9 cellular contexts compared by ENCODE assay signal in the genomic region with DNA sequence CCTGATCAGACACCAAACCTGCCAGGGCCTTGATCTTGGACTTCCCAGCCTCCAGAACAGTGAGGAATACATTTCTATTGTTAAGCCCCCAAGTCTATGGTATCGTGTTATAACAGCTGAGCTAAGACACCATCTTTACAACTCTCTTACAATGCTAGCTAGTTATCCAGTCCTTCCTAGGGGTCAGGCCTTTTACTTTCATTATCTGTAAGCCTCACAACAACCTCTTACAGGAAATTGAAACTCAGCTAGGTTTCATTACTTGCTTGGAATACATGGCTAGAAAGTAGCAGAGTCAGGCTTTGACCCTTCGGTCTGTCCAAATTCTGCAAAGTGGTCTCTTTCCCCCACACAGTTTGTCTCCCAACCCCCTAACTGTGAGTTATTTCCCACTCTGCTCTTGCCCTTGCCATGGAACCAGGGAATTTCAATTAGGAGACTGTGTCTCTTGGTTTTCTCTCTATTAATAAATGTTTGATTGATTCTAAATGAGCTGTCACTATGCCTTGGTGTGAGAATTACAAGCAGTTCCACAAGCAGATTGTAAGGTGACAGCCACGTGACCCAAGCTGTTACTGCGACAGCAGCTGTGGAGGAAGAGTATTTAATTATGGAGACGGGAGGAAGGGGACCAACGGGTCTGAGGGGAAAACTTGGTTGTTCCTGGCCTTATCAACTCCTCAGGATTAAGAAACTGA. TPM values are rescaled to one million over a fixed set of nuclear protein-coding genes. Genes with fewer than 3 reads are reported as not detected.
A peak's percentile ranks its signal among the peaks of the same experiment; 100 is the strongest.
DNase-seq lines count a peak whose midpoint lies in the region; ATAC-seq lines count a peak whose summit lies in the region.
"Had no signal": no experiment of that assay in that cellular context is flagged by ENCODE, and none has a peak within 500 bp of the region (broad histone marks: within the 10 kb centered on the region; RNA-seq: fewer than 3 reads in every experiment).

No MANE protein-coding gene starts in this region.

- no peaks in the 10 kb centered on the region for H3K9me3 Mint-ChIP-seq in activated T-helper 17 cell treated with anti-CD3 and anti-CD28 coated beads, Interleukin-2, amount 50 U/mL, for 72 hours

- intact Hi-C loops in Right ventricle myocardium superior (cut with DNase I) (no loop called here), left cardiac atrium (cut with DNase I) (no loop called here)

- H3K4me1 Mint-ChIP-seq in activated T-helper 17 cell treated with anti-CD3 and anti-CD28 coated beads, Interleukin-2, amount 50 U/mL, for 72 hours = peaks cover 13% of the 10 kb centered on the region

- H3K27me3 Mint-ChIP-seq in activated T-helper 17 cell treated with anti-CD3 and anti-CD28 coated beads, Interleukin-2, amount 50 U/mL, for 72 hours = peaks cover 7% of the 10 kb centered on the region

- peak; percentile 61 for ATAC-seq in Right ventricle myocardium superior (ENCODE audit: poor library complexity)
- ATAC-seq in left cardiac atrium = no peak
- peak; percentile 96 for ATAC-seq in HG02943 (IDR thresholded peaks at IDR 0.05; ENCODE audit: low read depth, unreplicated experiment)
- peak; percentile 78 for ATAC-seq in activated T-helper 17 cell treated with anti-CD3 and anti-CD28 coated beads, Interleukin-2, amount 50 U/mL, for 72 hours (replicated peaks)

- peak overlapping the region; percentile 68 for H3K27ac Mint-ChIP-seq in activated T-helper 17 cell treated with anti-CD3 and anti-CD28 coated beads, Interleukin-2, amount 50 U/mL, for 72 hours

- DNase-seq in Right ventricle myocardium superior (no peak), left cardiac atrium (no peak), NAMALWA (ENCODE audit: low spot score) (no peak), NCI-H1092 treated with DMSO at 0.1 percent for 48 hours (lab: John Stamatoyannopoulos, UW) (no peak), H4 (ENCODE audit: low spot score) (no peak), NCI-H2029 treated with DMSO at 0.1 percent for 48 hours (lab: John Stamatoyannopoulos, UW) (no peak)
- DNase-seq: DMS79 had no signal

- H3K36me3 Mint-ChIP-seq in activated T-helper 17 cell treated with anti-CD3 and anti-CD28 coated beads, Interleukin-2, amount 50 U/mL, for 72 hours (ENCODE audit: low read depth) = no peaks in the 10 kb centered on the region

- peak overlapping the region; percentile 31 for H3K4me3 Mint-ChIP-seq in activated T-helper 17 cell treated with anti-CD3 and anti-CD28 coated beads, Interleukin-2, amount 50 U/mL, for 72 hours

RNA-seq across cellular contexts. Expression of a gene that starts 38.4 kb away (rescaled TPM):
- total RNA-seq in Right ventricle myocardium superior = 6.0 TPM
- total RNA-seq in left cardiac atrium = 10 to 100 TPM; 30.6 to 38.6 TPM
- under 1 TPM; 0.66 to 0.67 TPM for total RNA-seq in activated T-helper 17 cell treated with anti-CD3 and anti-CD28 coated beads, Interleukin-2, amount 50 U/mL, for 72 hours
- 13.6 and 25.2 TPM in 2 replicates for total RNA-seq in H4 (2014; rRNA removed; shearing (Covaris generic))

Comparison
In these comparisons a context has a peak if more than half of its experiments do, and no peak if none do; other contexts are left out.
1. ATAC-seq: peak in Right ventricle myocardium superior (single experiment), HG02943 (single experiment) and activated T-helper 17 cell treated with anti-CD3 and anti-CD28 coated beads, Interleukin-2, amount 50 U/mL, for 72 hours (single experiment); none in left cardiac atrium (0 of 2).